ENCODE assay signal across 9 cellular contexts in genomic region chr1:17241091-17242074, GRCh38. TPM values are rescaled to one million over a fixed set of nuclear protein-coding genes. Genes with fewer than 3 reads are reported as not detected.
"Had no signal": no experiment of that assay in that cellular context is flagged by ENCODE, and none has a peak within 500 bp of the region (broad histone marks: within the 10 kb centered on the region; RNA-seq: fewer than 3 reads in every experiment).

No MANE protein-coding gene starts in this region.

RNA-seq across cellular contexts. Expression of gene PADI3, which starts 7.5 kb away (rescaled TPM):
- total RNA-seq: activated B cell treated with CpG ODN at 0.5 μM for 24 hours; activated CD4-positive, alpha-beta T cell treated with anti-CD3 and anti-CD28 coated beads, Interleukin-2, amount 10 ng/mL, durations not matched to agents 24 days and 14 days; activated T-cell treated with anti-CD3 and anti-CD28 coated beads, Interleukin-2, amount 50 U/mL, for 4 hours; NCI-H460; Peyer's patch; T-helper 17 cell had no signal
- polyA plus RNA-seq: IgD-negative memory B cell had no signal

RNA-seq across cellular contexts. Expression of gene PADI1, which starts 36.5 kb away (rescaled TPM):
- total RNA-seq: activated B cell treated with CpG ODN at 0.5 μM for 24 hours; activated CD4-positive, alpha-beta T cell treated with anti-CD3 and anti-CD28 coated beads, Interleukin-2, amount 10 ng/mL, durations not matched to agents 24 days and 14 days; activated T-cell treated with anti-CD3 and anti-CD28 coated beads, Interleukin-2, amount 50 U/mL, for 4 hours; astrocyte; NCI-H460; Peyer's patch; SK-MEL-5; T-helper 17 cell had no signal
- polyA plus RNA-seq: IgD-negative memory B cell had no signal
